9 cellular contexts compared by ENCODE assay signal in genomic region chr11:90135016-90135415, GRCh38. TPM values are rescaled to one million over a fixed set of nuclear protein-coding genes. Genes with fewer than 3 reads are reported as not detected.
DNase-seq lines count a peak whose midpoint lies in the region; ATAC-seq and TF ChIP-seq lines count a peak whose summit lies in the region.
"Had no signal": no experiment of that assay in that cellular context is flagged by ENCODE, and none has a peak within 500 bp of the region (broad histone marks: within the 10 kb centered on the region; RNA-seq: fewer than 3 reads in every experiment).

No MANE protein-coding gene starts in this region.

- in situ Hi-C loops in Panc1 (cut with HindIII; ENCODE audit: low pct_unique_long_range_greater_than_20kb, low sequenced_read_pairs) = no loop called here

- H3K9ac ChIP-seq in rectal smooth muscle tissue (ENCODE audit: low read length) = no peak overlapping the region

- H3K4me1 ChIP-seq in Panc1 (ENCODE audit: control insufficient read depth, insufficient read depth, low read length) = peaks cover 10% of the 10 kb centered on the region
- no peaks in the 10 kb centered on the region for H3K4me1 ChIP-seq in rectal smooth muscle tissue (ENCODE audit: control insufficient read depth, insufficient read depth, low read length)

- no peaks in the 10 kb centered on the region for H3K36me3 ChIP-seq in Panc1 (ENCODE audit: control insufficient read depth, insufficient read depth, low read length)
- H3K36me3 ChIP-seq in rectal smooth muscle tissue (ENCODE audit: control insufficient read depth, insufficient read depth, low read length) = no peaks in the 10 kb centered on the region

- DNase-seq in Panc1 (ENCODE audit: low read depth, low spot score) = no peak
- DNase-seq in fibroblast of the aortic adventitia (ENCODE audit: low read depth) = no peak
- DNase-seq in DMS114 treated with DMSO at 0.1 percent for 48 hours (lab: John Stamatoyannopoulos, UW; ENCODE audit: unreplicated experiment) = no peak
- DNase-seq in NCI-H524 treated with DMSO at 0.1 percent for 48 hours (lab: John Stamatoyannopoulos, UW) = no peak
- DNase-seq in HPDE6-E6E7 (ENCODE audit: extremely low spot score) = no peak
- no peak for DNase-seq in GOT3 (lab: John Stamatoyannopoulos, UW)
- DNase-seq: NCI-H1105 treated with DMSO at 0.1 percent for 48 hours had no signal

- H3K4me3 ChIP-seq in GM08714 (ENCODE audit: low read length) (peak overlapping the region; percentile 48), Panc1 (ENCODE audit: low read depth in 2 of 2, low read length in 2 of 2) (peak overlapping the region; percentile 42 to 57), fibroblast of the aortic adventitia (ENCODE audit: low read depth, low read length) (peak overlapping the region; percentile 66), rectal smooth muscle tissue (ENCODE audit: low read length) (peak overlapping the region; percentile 56)

- TF ChIP-seq CTCF in Panc1 (IDR thresholded peaks at IDR 0.05) (no peak), fibroblast of the aortic adventitia (IDR thresholded peaks at IDR 0.05; ENCODE audit: insufficient read depth, low read length) (no peak)

- POLR2A ChIA-PET in Panc1 (lab: Charles Lee) = no interaction called here

- CTCF ChIA-PET in Panc1 (lab: Charles Lee) = no interaction called here

- 0 out of 2 replicates have a peak, but pooled peaks have one; percentile 23 for ATAC-seq in Panc1

- H3K27me3 ChIP-seq in Panc1 (ENCODE audit: control insufficient read depth, insufficient read depth, low read length) (peaks cover 41% of the 10 kb centered on the region), rectal smooth muscle tissue (ENCODE audit: control insufficient read depth, insufficient read depth, low read length) (no peaks in the 10 kb centered on the region)

- H3K9me3 ChIP-seq in Panc1 (ENCODE audit: control insufficient read depth, insufficient read depth, low read depth, low read length) = no peaks in the 10 kb centered on the region

- intact Hi-C loops in Panc1 (cut with micrococcal nuclease; ENCODE audit: unreplicated experiment) = no loop called here

- BruUV-seq in Panc1 (replicated peaks; lab: Mats Ljungman, UMichigan) = no TSS peak

- no peak overlapping the region; the same call in 1 of the 2 replicates for H3K27ac ChIP-seq in Panc1 (ENCODE audit: low read length)
- H3K27ac ChIP-seq in rectal smooth muscle tissue (ENCODE audit: low read depth, low read length) = no peak overlapping the region

RNA-seq across cellular contexts. Expression of gene NAALAD2, which starts 0.6 kb away (rescaled TPM):
- not detected for total RNA-seq in Panc1 (2021; ENCODE audit: unreplicated experiment)
- polyA plus RNA-seq in Panc1 (2012; ENCODE audit: insufficient read length) = 0.12 TPM
- total RNA-seq in fibroblast of the aortic adventitia (ENCODE audit: low replicate concordance) = 3.7 and 7.9 TPM in 2 replicates

RNA-seq across cellular contexts. Expression of gene UBTFL1, which starts 49.3 kb away (rescaled TPM):
- not detected for total RNA-seq in Panc1 (2021; ENCODE audit: unreplicated experiment)
- polyA plus RNA-seq in Panc1 (2012; ENCODE audit: insufficient read length) = not detected
- total RNA-seq in fibroblast of the aortic adventitia (ENCODE audit: low replicate concordance) = not detected in 2 replicates
